Comparison of ENCODE assay signal across 19 cellular contexts in the genomic region with DNA sequence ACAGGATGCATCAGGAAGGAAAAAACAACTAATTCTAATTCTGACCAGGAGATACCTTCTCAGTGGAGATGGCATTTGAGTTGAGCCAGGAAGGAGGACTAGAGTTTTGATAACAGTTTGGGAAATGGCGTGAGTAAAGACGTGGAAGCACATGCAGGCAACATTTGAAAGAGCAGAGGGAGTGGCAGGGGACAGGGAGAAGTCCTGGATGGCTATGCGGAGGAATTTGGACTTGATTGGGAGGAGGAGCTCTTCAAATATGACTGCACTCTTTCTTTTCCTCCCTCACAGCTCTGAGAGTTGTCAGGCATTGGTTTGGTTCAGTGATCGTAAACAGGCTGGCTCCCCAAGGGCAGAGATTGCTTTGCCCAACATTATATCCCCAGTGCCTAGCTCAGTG.
"Had no signal": no experiment of that assay in that cellular context is flagged by ENCODE, and none has a peak within 500 bp of the region (broad histone marks: within the 10 kb centered on the region; RNA-seq: fewer than 3 reads in every experiment).

No MANE protein-coding gene starts in this region.

- H3K4me3 Mint-ChIP-seq: mesothelial cell of epicardium; natural killer cell; stimulated activated effector memory CD8-positive, alpha-beta T cell treated with anti-CD3 and anti-CD28 coated beads, Interleukin-12 subunit alpha, Interleukin-12 subunit beta, amount 100 ng/mL, for 72 hours; stimulated activated naive CD8-positive, alpha-beta T cell treated with anti-CD3 and anti-CD28 coated beads, Interleukin-15, amount 100 ng/mL, for 72 hours had no signal

- H3K4me1 ChIP-seq: prostate gland had no signal

- DNase-seq: activated naive CD4-positive, alpha-beta T cell treated with Interleukin-2 at 50 U/mL for 16 hours; activated T-cell treated with anti-CD3 and anti-CD28 coated beads, Interleukin-2, amount 50 U/mL, for 1 hour; body of pancreas; cortex of kidney; erythroblast; foreskin melanocyte; hippocampal formation; natural killer cell; ovary; stimulated activated CD4-positive, alpha-beta T cell treated with anti-CD3 and anti-CD28 coated beads, Interleukin-2, amount 100 ng/mL, for 24 hours; stimulated activated naive CD8-positive, alpha-beta T cell treated with anti-CD3 and anti-CD28 coated beads, Interleukin-15, amount 100 ng/mL, for 72 hours had no signal

- ATAC-seq: natural killer cell; SK-N-SH treated with all-trans-retinoic acid at 6 μM for 48 hours; stimulated activated effector memory CD8-positive, alpha-beta T cell treated with anti-CD3 and anti-CD28 coated beads, Interleukin-12 subunit alpha, Interleukin-12 subunit beta, amount 100 ng/mL, for 72 hours; stimulated activated naive CD8-positive, alpha-beta T cell treated with anti-CD3 and anti-CD28 coated beads, Interleukin-15, amount 100 ng/mL, for 72 hours had no signal

- H3K27me3 ChIP-seq: body of pancreas, cardiac muscle cell, neutrophil, ovary, suprapubic skin, tibial nerve had no signal

- H3K36me3 Mint-ChIP-seq: natural killer cell had no signal

- H3K9me3 Mint-ChIP-seq: mesothelial cell of epicardium; natural killer cell; stimulated activated effector memory CD8-positive, alpha-beta T cell treated with anti-CD3 and anti-CD28 coated beads, Interleukin-12 subunit alpha, Interleukin-12 subunit beta, amount 100 ng/mL, for 72 hours; stimulated activated naive CD8-positive, alpha-beta T cell treated with anti-CD3 and anti-CD28 coated beads, Interleukin-15, amount 100 ng/mL, for 72 hours had no signal

- H3K4me3 ChIP-seq: body of pancreas, cardiac muscle cell, ovary, prostate gland, suprapubic skin, tibial nerve had no signal

- H3K27me3 Mint-ChIP-seq: stimulated activated naive CD8-positive, alpha-beta T cell treated with anti-CD3 and anti-CD28 coated beads, Interleukin-15, amount 100 ng/mL, for 72 hours had no signal

- H3K4me1 Mint-ChIP-seq: mesothelial cell of epicardium; natural killer cell; stimulated activated effector memory CD8-positive, alpha-beta T cell treated with anti-CD3 and anti-CD28 coated beads, Interleukin-12 subunit alpha, Interleukin-12 subunit beta, amount 100 ng/mL, for 72 hours had no signal

- H3K27ac Mint-ChIP-seq: mesothelial cell of epicardium; natural killer cell; stimulated activated effector memory CD8-positive, alpha-beta T cell treated with anti-CD3 and anti-CD28 coated beads, Interleukin-12 subunit alpha, Interleukin-12 subunit beta, amount 100 ng/mL, for 72 hours; stimulated activated naive CD8-positive, alpha-beta T cell treated with anti-CD3 and anti-CD28 coated beads, Interleukin-15, amount 100 ng/mL, for 72 hours had no signal

- H3K36me3 ChIP-seq: cardiac muscle cell, ovary, prostate gland had no signal

- H3K9me3 ChIP-seq: body of pancreas, neutrophil, ovary, prostate gland, suprapubic skin, tibial nerve had no signal

- H3K27ac ChIP-seq: body of pancreas, cardiac muscle cell, neutrophil, ovary, prostate gland, suprapubic skin had no signal
